1 cellular context compared by ENCODE assay signal in the genomic region with DNA sequence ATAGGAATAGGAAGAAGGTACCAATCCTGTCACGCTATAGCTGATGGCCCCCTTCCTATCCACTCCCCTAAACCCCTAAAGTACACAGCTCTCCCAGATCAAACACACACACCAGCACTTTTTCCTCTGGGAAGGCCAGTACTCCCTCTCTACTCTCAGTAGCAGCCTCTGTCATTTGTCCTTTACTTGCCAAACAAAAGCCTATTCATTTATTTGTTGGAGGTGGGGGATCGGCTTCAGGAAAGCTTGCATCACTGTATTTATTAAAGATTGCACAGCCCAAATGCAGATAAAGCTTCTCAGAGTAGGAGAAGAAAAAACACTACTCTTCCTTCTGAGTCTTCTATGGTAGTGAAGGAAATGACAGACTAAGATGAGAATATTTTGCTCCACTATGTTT.
TF ChIP-seq lines count a peak whose summit lies in the region.

No MANE protein-coding gene starts in this region.

TF ChIP-seq in IMR-90, 13 proteins besides CTCF, POLR2A, EP300 and RAD21 (continued from another document):
- TF ChIP-seq, protein P1, sequence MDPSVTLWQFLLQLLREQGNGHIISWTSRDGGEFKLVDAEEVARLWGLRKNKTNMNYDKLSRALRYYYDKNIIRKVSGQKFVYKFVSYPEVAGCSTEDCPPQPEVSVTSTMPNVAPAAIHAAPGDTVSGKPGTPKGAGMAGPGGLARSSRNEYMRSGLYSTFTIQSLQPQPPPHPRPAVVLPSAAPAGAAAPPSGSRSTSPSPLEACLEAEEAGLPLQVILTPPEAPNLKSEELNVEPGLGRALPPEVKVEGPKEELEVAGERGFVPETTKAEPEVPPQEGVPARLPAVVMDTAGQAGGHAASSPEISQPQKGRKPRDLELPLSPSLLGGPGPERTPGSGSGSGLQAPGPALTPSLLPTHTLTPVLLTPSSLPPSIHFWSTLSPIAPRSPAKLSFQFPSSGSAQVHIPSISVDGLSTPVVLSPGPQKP (IDR thresholded peaks at IDR 0.05; ENCODE audit: borderline replicate concordance, low read depth, low read length): no peak
- TF ChIP-seq CEBPB (IDR thresholded peaks at IDR 0.05; ENCODE audit: low read depth, low read length) (no peak), MAZ (IDR thresholded peaks at IDR 0.05; ENCODE audit: borderline replicate concordance, low read depth, low read length) (no peak), SMC3 (IDR thresholded peaks at IDR 0.05; ENCODE audit: low read depth, low read length) (no peak), NFE2L2 (IDR thresholded peaks at IDR 0.05; ENCODE audit: low read depth, low read length) (no peak), MXI1 (IDR thresholded peaks at IDR 0.05; ENCODE audit: borderline replicate concordance, low read depth, low read length) (no peak), CHD1 (IDR thresholded peaks at IDR 0.05; ENCODE audit: low read depth, low read length) (no peak), MAFK (IDR thresholded peaks at IDR 0.05; ENCODE audit: low read depth, low read length) (no peak), RFX5 (IDR thresholded peaks at IDR 0.05; ENCODE audit: low read depth, low read length) (no peak), BHLHE40 (IDR thresholded peaks at IDR 0.05; ENCODE audit: low read depth, low read length) (no peak)
- TF ChIP-seq, protein P2, sequence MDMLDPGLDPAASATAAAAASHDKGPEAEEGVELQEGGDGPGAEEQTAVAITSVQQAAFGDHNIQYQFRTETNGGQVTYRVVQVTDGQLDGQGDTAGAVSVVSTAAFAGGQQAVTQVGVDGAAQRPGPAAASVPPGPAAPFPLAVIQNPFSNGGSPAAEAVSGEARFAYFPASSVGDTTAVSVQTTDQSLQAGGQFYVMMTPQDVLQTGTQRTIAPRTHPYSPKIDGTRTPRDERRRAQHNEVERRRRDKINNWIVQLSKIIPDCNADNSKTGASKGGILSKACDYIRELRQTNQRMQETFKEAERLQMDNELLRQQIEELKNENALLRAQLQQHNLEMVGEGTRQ (IDR thresholded peaks at IDR 0.05; ENCODE audit: low read depth, low read length): no peak
